ENCODE assay signal across 10 cellular contexts in the genomic region with DNA sequence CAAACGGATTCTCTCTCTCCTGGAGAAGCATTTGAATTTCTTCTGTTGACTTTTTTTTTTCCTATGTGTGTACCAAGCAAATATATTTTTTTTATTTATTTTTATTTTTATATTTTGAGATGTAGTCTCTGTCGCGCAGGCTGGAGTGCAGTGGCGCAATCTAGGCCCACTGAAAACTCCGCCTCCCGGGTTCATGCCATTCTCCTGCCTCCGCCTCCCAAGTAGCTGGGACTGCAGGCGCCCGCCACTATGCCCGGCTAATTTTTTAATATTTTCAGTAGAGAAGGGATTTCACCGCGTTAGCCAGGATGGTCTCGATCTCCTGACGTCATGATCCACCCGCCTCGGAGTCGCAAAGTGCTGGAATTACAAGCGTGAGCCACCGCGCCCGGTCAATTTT.
"Had no signal": no experiment of that assay in that cellular context is flagged by ENCODE, and none has a peak within 500 bp of the region (broad histone marks: within the 10 kb centered on the region; RNA-seq: fewer than 3 reads in every experiment).

No MANE protein-coding gene starts in this region.

- H3K27ac ChIP-seq: GM23248, HL-60 had no signal

- FAIRE-seq: K562 had no signal

- H2AFZ ChIP-seq: GM23248 had no signal

- H3K4me1 ChIP-seq: HAP-1 had no signal

- H3K9ac ChIP-seq: GM23248 had no signal

- H3K9me3 ChIP-seq: HAP-1 had no signal

- H3K36me3 ChIP-seq: HAP-1 had no signal

- ATAC-seq: HCT116, K562 had no signal

- DNase-seq: GM23248, GOT3, H7, HFFc6, IMR-90, KG1 had no signal

- H3K4me3 ChIP-seq: GM23248, HAP-1, K562 had no signal
